In the genomic region with DNA sequence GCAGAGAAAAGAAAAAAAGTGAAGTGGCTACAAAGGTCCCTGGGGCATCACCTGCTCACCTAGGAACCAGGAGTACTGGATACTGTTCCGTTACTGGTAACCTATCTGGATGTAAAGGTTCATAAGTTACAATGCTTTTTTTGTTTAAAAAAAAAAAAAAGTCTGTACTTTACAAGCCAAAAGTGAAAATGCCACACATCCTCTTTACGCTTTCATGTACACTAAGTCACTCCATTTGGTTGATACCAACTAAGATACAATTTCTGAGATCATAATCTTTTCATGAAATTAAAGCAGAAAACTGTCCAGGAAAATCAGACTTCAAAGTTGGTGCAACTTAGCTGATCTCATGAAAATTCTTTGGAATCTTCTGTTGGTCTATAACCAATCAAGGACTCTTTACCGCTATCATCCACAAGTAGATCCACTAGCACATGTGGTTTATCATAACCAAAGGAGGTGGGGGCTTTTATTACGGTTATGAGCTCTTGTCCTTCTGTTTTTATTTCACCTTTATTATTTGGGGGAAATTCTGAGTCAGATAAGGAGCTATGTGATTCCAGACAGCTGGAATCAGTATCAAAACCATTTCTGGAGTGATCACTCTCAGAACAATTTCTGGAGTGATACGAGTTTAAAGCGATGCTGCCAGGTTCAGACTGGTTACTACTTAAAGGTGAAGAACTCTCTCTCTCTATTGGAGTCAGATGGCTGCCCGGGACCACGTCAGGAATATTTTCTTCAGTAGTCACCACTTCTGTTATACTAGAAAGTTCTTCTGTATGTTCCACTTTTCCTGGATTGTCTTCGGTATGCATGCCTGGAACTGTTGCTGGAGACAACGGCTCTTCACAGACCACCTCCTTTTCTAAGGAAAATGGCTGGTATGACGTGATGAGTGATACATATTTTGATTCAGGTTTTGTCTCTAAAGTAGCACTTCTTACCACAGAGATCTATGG, we compare ENCODE assay signal across 19 cellular contexts. TPM values are rescaled to one million over a fixed set of nuclear protein-coding genes. Genes with fewer than 3 reads are reported as not detected.
DNase-seq lines count a peak whose midpoint lies in the region; ATAC-seq and TF ChIP-seq lines count a peak whose summit lies in the region.
"Had no signal": no experiment of that assay in that cellular context is flagged by ENCODE, and none has a peak within 500 bp of the region (broad histone marks: within the 10 kb centered on the region; RNA-seq: fewer than 3 reads in every experiment).

No MANE protein-coding gene starts in this region.

- H3K27ac ChIP-seq in neutrophil, result peak overlapping the region; percentile 1
- H3K27ac ChIP-seq: A549; BLaER1 treated with 17β-estradiol and CSF1 and Interleukin-3, amounts not matched to agents 10 nM and 100 nM; PC-9 had no signal

- intact Hi-C loops in natural killer cell (cut with micrococcal nuclease), result no loop called here

- H3K27ac Mint-ChIP-seq in natural killer cell, result peak overlapping the region; percentile 41 to 53
- H3K27ac Mint-ChIP-seq in natural killer cell treated with Interleukin-12 subunit alpha and Interleukin-12 subunit beta and Interleukin-15 and Interleukin-18, amount 100 ng/mL, for 72 hours, result peak overlapping the region in 1 of 2 donors; percentile 33
- H3K27ac Mint-ChIP-seq in T-helper 2 cell treated with Interferon-gamma antibody and Interleukin-4, amounts not matched to agents 5 μg/mL and 100 μg/mL, for 36 hours, result no peak overlapping the region
- H3K27ac Mint-ChIP-seq: CD8-positive, alpha-beta T cell had no signal

- H3K4me1 ChIP-seq in neutrophil (ENCODE audit: control insufficient read depth in 1 of 2, insufficient read depth in 1 of 2, low read depth in 1 of 2, low read length in 1 of 2), result no peaks in the 10 kb centered on the region
- H3K4me1 ChIP-seq: A549 had no signal

- H3K4me3 ChIP-seq in neutrophil (ENCODE audit: low read depth in 1 of 2, low read length in 1 of 2), result no peak overlapping the region
- H3K4me3 ChIP-seq: A549; BLaER1 treated with 17β-estradiol and CSF1 and Interleukin-3, amounts not matched to agents 10 nM and 100 nM; PC-9 had no signal

- H3K9me3 ChIP-seq in neutrophil, result peaks cover 5% of the 10 kb centered on the region
- H3K9me3 ChIP-seq: A549 had no signal

- H3K27me3 Mint-ChIP-seq in natural killer cell (ENCODE audit: low read depth in 2 of 2), result no peaks in the 10 kb centered on the region
- H3K27me3 Mint-ChIP-seq in natural killer cell treated with Interleukin-12 subunit alpha and Interleukin-12 subunit beta and Interleukin-15 and Interleukin-18, amount 100 ng/mL, for 72 hours, result no peaks in the 10 kb centered on the region
- peaks cover 3% of the 10 kb centered on the region for H3K27me3 Mint-ChIP-seq in T-helper 2 cell treated with Interferon-gamma antibody and Interleukin-4, amounts not matched to agents 5 μg/mL and 100 μg/mL, for 36 hours (ENCODE audit: low read depth)
- H3K27me3 Mint-ChIP-seq: IgD-negative memory B cell had no signal

- H3K27me3 ChIP-seq in neutrophil, result no peaks in the 10 kb centered on the region
- H3K27me3 ChIP-seq: BLaER1 treated with 17β-estradiol and CSF1 and Interleukin-3, amounts not matched to agents 10 nM and 100 nM had no signal

- TF ChIP-seq CTCF in natural killer cell (IDR thresholded peaks at IDR 0.05) (no peak), neutrophil (IDR thresholded peaks at IDR 0.05) (no peak)

- H3K36me3 Mint-ChIP-seq in natural killer cell, result peaks cover 13% of the 10 kb centered on the region
- H3K36me3 Mint-ChIP-seq in natural killer cell treated with Interleukin-12 subunit alpha and Interleukin-12 subunit beta and Interleukin-15 and Interleukin-18, amount 100 ng/mL, for 72 hours, result peaks cover 13% of the 10 kb centered on the region
- H3K36me3 Mint-ChIP-seq in T-helper 2 cell treated with Interferon-gamma antibody and Interleukin-4, amounts not matched to agents 5 μg/mL and 100 μg/mL, for 36 hours (ENCODE audit: low read depth), result peaks cover 41% of the 10 kb centered on the region

- peaks cover 29 to 31% of the 10 kb centered on the region in 2 donors for H3K4me1 Mint-ChIP-seq in natural killer cell
- peaks cover 5 to 14% of the 10 kb centered on the region in 2 donors for H3K4me1 Mint-ChIP-seq in natural killer cell treated with Interleukin-12 subunit alpha and Interleukin-12 subunit beta and Interleukin-15 and Interleukin-18, amount 100 ng/mL, for 72 hours (ENCODE audit: low read depth in 2 of 2)
- H3K4me1 Mint-ChIP-seq in T-helper 2 cell treated with Interferon-gamma antibody and Interleukin-4, amounts not matched to agents 5 μg/mL and 100 μg/mL, for 36 hours (ENCODE audit: low read depth), result peaks cover 27% of the 10 kb centered on the region
- H3K4me1 Mint-ChIP-seq: H9 had no signal

- peak overlapping the region; percentile 25 for H3K4me3 Mint-ChIP-seq in natural killer cell
- H3K4me3 Mint-ChIP-seq in natural killer cell treated with Interleukin-12 subunit alpha and Interleukin-12 subunit beta and Interleukin-15 and Interleukin-18, amount 100 ng/mL, for 72 hours, result no peak overlapping the region
- peak overlapping the region; percentile 21 for H3K4me3 Mint-ChIP-seq in T-helper 2 cell treated with Interferon-gamma antibody and Interleukin-4, amounts not matched to agents 5 μg/mL and 100 μg/mL, for 36 hours
- H3K4me3 Mint-ChIP-seq: CD8-positive, alpha-beta T cell; H9; IgD-negative memory B cell had no signal

- DNase-seq in natural killer cell, result no peak
- no peak for DNase-seq in natural killer cell treated with Interleukin-12 subunit alpha and Interleukin-12 subunit beta and Interleukin-15 and Interleukin-18, amount 100 ng/mL, for 72 hours (ENCODE audit: low spot score)
- DNase-seq in T-helper 2 cell treated with Interferon-gamma antibody and Interleukin-4, amounts not matched to agents 5 μg/mL and 100 μg/mL, for 36 hours (ENCODE audit: low spot score), result no peak
- DNase-seq in NCI-H748 (lab: John Stamatoyannopoulos, UW; ENCODE audit: unreplicated experiment), result no peak
- no peak for DNase-seq in NCI-H345 (lab: John Stamatoyannopoulos, UW)
- DNase-seq: CD8-positive, alpha-beta T cell; DMS53; EL; H9; NCI-H1694 treated with DMSO at 0.1 percent for 48 hours; NCI-H524; PC-9 had no signal

- H3K36me3 ChIP-seq in neutrophil, result peaks cover 60% of the 10 kb centered on the region

- no peaks in the 10 kb centered on the region for H3K9me3 Mint-ChIP-seq in natural killer cell
- H3K9me3 Mint-ChIP-seq in natural killer cell treated with Interleukin-12 subunit alpha and Interleukin-12 subunit beta and Interleukin-15 and Interleukin-18, amount 100 ng/mL, for 72 hours, result no peaks in the 10 kb centered on the region
- no peaks in the 10 kb centered on the region for H3K9me3 Mint-ChIP-seq in T-helper 2 cell treated with Interferon-gamma antibody and Interleukin-4, amounts not matched to agents 5 μg/mL and 100 μg/mL, for 36 hours
- H3K9me3 Mint-ChIP-seq: CD8-positive, alpha-beta T cell; IgD-negative memory B cell had no signal

- ATAC-seq in natural killer cell (no peak), GM19463 (IDR thresholded peaks at IDR 0.05; ENCODE audit: unreplicated experiment) (no peak)
- no peak for ATAC-seq in natural killer cell treated with Interleukin-12 subunit alpha and Interleukin-12 subunit beta and Interleukin-15 and Interleukin-18, amount 100 ng/mL, for 72 hours
- ATAC-seq: A549; CD8-positive, alpha-beta T cell had no signal

RNA-seq across cellular contexts. Expression of gene IFNGR1, which starts 21.2 kb away (rescaled TPM):
- 100 to 1,000 TPM in 2 of 3 donors, 10 to 100 TPM in 1; 77.5 to 128 (median 100) TPM for total RNA-seq in natural killer cell
- total RNA-seq in natural killer cell treated with Interleukin-12 subunit alpha and Interleukin-12 subunit beta and Interleukin-15 and Interleukin-18, amount 100 ng/mL, for 72 hours, result 10 to 100 TPM; 19.8 to 31.9 TPM

RNA-seq across cellular contexts. Expression of gene IL22RA2, which starts 24.5 kb away (rescaled TPM):
- total RNA-seq in natural killer cell, result not detected
- total RNA-seq in natural killer cell treated with Interleukin-12 subunit alpha and Interleukin-12 subunit beta and Interleukin-15 and Interleukin-18, amount 100 ng/mL, for 72 hours, result not detected
- total RNA-seq: CD8-positive, alpha-beta T cell; H9; HT-29; LHCN-M2; PC-9 had no signal
